Comparison of ENCODE assay signal across 8 cellular contexts in genomic region chr10:49538381-49539319, GRCh38. TPM values are rescaled to one million over a fixed set of nuclear protein-coding genes. Genes with fewer than 3 reads are reported as not detected.
DNase-seq lines count a peak whose midpoint lies in the region; ATAC-seq and TF ChIP-seq lines count a peak whose summit lies in the region.

ERCC6 (minus strand) TSS chr10:49539121.

- peaks cover 0 to 8% (median 4%) of the 10 kb centered on the region in 5 donors for H3K36me3 Mint-ChIP-seq in naive thymus-derived CD4-positive, alpha-beta T cell
- H3K36me3 Mint-ChIP-seq in stimulated activated memory B cell treated with anti-CD40 and anti-IgM and Interleukin-4, amounts not matched to agents 10 μg/mL and 1 μg/mL and 100 μg/mL, for 72 hours, result peaks cover 36% of the 10 kb centered on the region

- H3K79me2 ChIP-seq in fibroblast of lung (ENCODE audit: control insufficient read depth, insufficient read depth, low read length), result peaks cover 13% of the 10 kb centered on the region

- no peaks in the 10 kb centered on the region for H3K36me3 ChIP-seq in fibroblast of lung (ENCODE audit: control insufficient read depth, insufficient read depth, low read length)
- H3K36me3 ChIP-seq in naive thymus-derived CD4-positive, alpha-beta T cell (ENCODE audit: control insufficient read depth in 2 of 3, insufficient read depth in 3 of 3, low read length in 3 of 3), result peaks cover 0 to 7% (median 0%) of the 10 kb centered on the region in 3 experiments

- intact Hi-C loops in naive thymus-derived CD4-positive, alpha-beta T cell (cut with micrococcal nuclease), result loop anchor here (1.0 to 10.0 kb wide), 7 partner anchors 30 to 1232 kb away; partner anchors contain the start of genes MAPK8 (in 2 of the 2), PARG (in 1 of the 2), SGMS1 (in 1 of the 2) and TIMM23B (in 1 of the 2)

- no peaks in the 10 kb centered on the region for H3K27me3 ChIP-seq in fibroblast of lung (ENCODE audit: control insufficient read depth, insufficient read depth, low read length)
- no peaks in the 10 kb centered on the region for H3K27me3 ChIP-seq in naive thymus-derived CD4-positive, alpha-beta T cell (ENCODE audit: control insufficient read depth in 2 of 2, insufficient read depth in 2 of 2, low read length in 2 of 2)

- H4K20me1 ChIP-seq in fibroblast of lung (ENCODE audit: control insufficient read depth, extremely low read depth, insufficient read depth, low read length), result no peaks in the 10 kb centered on the region

- H3K4me1 ChIP-seq in fibroblast of lung (ENCODE audit: control insufficient read depth, extremely low read depth, insufficient read depth, low read length), result peaks cover 9% of the 10 kb centered on the region
- peaks cover 10 to 14% of the 10 kb centered on the region in 2 donors for H3K4me1 ChIP-seq in naive thymus-derived CD4-positive, alpha-beta T cell (ENCODE audit: control insufficient read depth in 2 of 2, insufficient read depth in 2 of 2, low read length in 2 of 2)

- peak within 1 kb of the TSS; percentile 73 to 97 (median 81) for H3K4me3 ChIP-seq in fibroblast of lung (replicated peaks in 1 of 4; ENCODE audit: control extremely low read depth in 1 of 4, insufficient read depth in 1 of 4, low read depth in 3 of 4, low read length in 4 of 4)
- H3K4me3 ChIP-seq in naive thymus-derived CD4-positive, alpha-beta T cell (ENCODE audit: low read length), result peak within 1 kb of the TSS; percentile 81

- peak within 1 kb of the TSS; percentile 85 for H3K9ac ChIP-seq in fibroblast of lung (ENCODE audit: insufficient read depth, low read length)

- H3K27ac ChIP-seq in fibroblast of lung (ENCODE audit: insufficient read depth, low read length), result peak within 1 kb of the TSS; percentile 86
- H3K27ac ChIP-seq in naive thymus-derived CD4-positive, alpha-beta T cell (ENCODE audit: low read depth, low read length), result peak within 1 kb of the TSS; percentile 77

- CTCF ChIA-PET in naive thymus-derived CD4-positive, alpha-beta T cell (lab: Charles Lee), result interaction anchor here (0.6 to 1.0 kb wide), 3 partner anchors 14 to 933 kb away, joined by 3 read pairs; no protein-coding TSS in a partner anchor

- peaks cover 32 to 52% (median 45%) of the 10 kb centered on the region in 7 donors for H3K4me1 Mint-ChIP-seq in naive thymus-derived CD4-positive, alpha-beta T cell
- H3K4me1 Mint-ChIP-seq in stimulated activated memory B cell treated with anti-CD40 and anti-IgM and Interleukin-4, amounts not matched to agents 10 μg/mL and 1 μg/mL and 100 μg/mL, for 72 hours, result peaks cover 55% of the 10 kb centered on the region

- peaks cover 2 to 25% (median 16%) of the 10 kb centered on the region in 5 donors for H3K27me3 Mint-ChIP-seq in naive thymus-derived CD4-positive, alpha-beta T cell
- H3K27me3 Mint-ChIP-seq in stimulated activated memory B cell treated with anti-CD40 and anti-IgM and Interleukin-4, amounts not matched to agents 10 μg/mL and 1 μg/mL and 100 μg/mL, for 72 hours, result peaks cover 11% of the 10 kb centered on the region

- peak within 1 kb of the TSS; percentile 89 to 98 (median 93) for H3K4me3 Mint-ChIP-seq in naive thymus-derived CD4-positive, alpha-beta T cell
- H3K4me3 Mint-ChIP-seq in stimulated activated memory B cell treated with anti-CD40 and anti-IgM and Interleukin-4, amounts not matched to agents 10 μg/mL and 1 μg/mL and 100 μg/mL, for 72 hours, result peak within 1 kb of the TSS; percentile 87

- H3K9me3 Mint-ChIP-seq in naive thymus-derived CD4-positive, alpha-beta T cell, result peaks cover 0 to 1% (median 0%) of the 10 kb centered on the region in 11 donors
- peaks cover 7% of the 10 kb centered on the region for H3K9me3 Mint-ChIP-seq in stimulated activated memory B cell treated with anti-CD40 and anti-IgM and Interleukin-4, amounts not matched to agents 10 μg/mL and 1 μg/mL and 100 μg/mL, for 72 hours

- POLR2A ChIA-PET in naive thymus-derived CD4-positive, alpha-beta T cell (lab: Charles Lee), result interaction anchor here (0.7 to 1.7 kb wide), 7 partner anchors 9 to 1086 kb away, joined by 3 to 4 read pairs (median 4); no protein-coding TSS in a partner anchor

- peak; percentile 99 for DNase-seq in EH (ENCODE audit: low read depth)
- peak; percentile 85 for DNase-seq in GOT3 (lab: John Stamatoyannopoulos, UW)
- peak; percentile 94 for DNase-seq in LHCN-M2 (ENCODE audit: low read depth)
- peak; percentile 95 for DNase-seq in RPMI8226
- DNase-seq in activated T-helper 1 cell treated with anti-CD3 and anti-CD28 coated beads, Interleukin-2, amount 50 U/mL, for 16 hours (ENCODE audit: low read depth in 1 of 2, low spot score in 1 of 2), result peak; percentile 93
- peak; percentile 97 to 98 for DNase-seq in fibroblast of lung (ENCODE audit: low read depth in 2 of 2)
- peak; percentile 89 to 95 (median 93) for DNase-seq in naive thymus-derived CD4-positive, alpha-beta T cell

- ATAC-seq in naive thymus-derived CD4-positive, alpha-beta T cell, result peak; percentile 97
- peak; percentile 95 for ATAC-seq in stimulated activated memory B cell treated with anti-CD40 and anti-IgM and Interleukin-4, amounts not matched to agents 10 μg/mL and 1 μg/mL and 100 μg/mL, for 72 hours

- peak within 1 kb of the TSS; percentile 89 to 98 (median 93) for H3K27ac Mint-ChIP-seq in naive thymus-derived CD4-positive, alpha-beta T cell
- H3K27ac Mint-ChIP-seq in stimulated activated memory B cell treated with anti-CD40 and anti-IgM and Interleukin-4, amounts not matched to agents 10 μg/mL and 1 μg/mL and 100 μg/mL, for 72 hours, result peak within 1 kb of the TSS; percentile 99

- H3K4me2 ChIP-seq in fibroblast of lung (ENCODE audit: extremely low read depth, insufficient read depth, low read length), result peak within 1 kb of the TSS; percentile 100

- no peaks in the 10 kb centered on the region for H3K9me3 ChIP-seq in fibroblast of lung (ENCODE audit: control insufficient read depth, insufficient read depth, low read depth, low read length)
- H3K9me3 ChIP-seq in naive thymus-derived CD4-positive, alpha-beta T cell (ENCODE audit: control insufficient read depth in 2 of 3, low read length in 3 of 3), result no peaks in the 10 kb centered on the region

- TF ChIP-seq CTCF in fibroblast of lung (conservative IDR thresholded peaks at IDR 0.05 in 1 of 2, IDR thresholded peaks at IDR 0.05 in 1 of 2; ENCODE audit: low read depth in 1 of 2, low read length in 2 of 2), result no peak

- peak within 1 kb of the TSS; percentile 98 for H2AFZ ChIP-seq in fibroblast of lung (ENCODE audit: low read length)

RNA-seq across cellular contexts. Expression of gene ERCC6, which starts in this region (rescaled TPM):
- 6.3 and 7.3 TPM in 2 replicates for total RNA-seq in LHCN-M2 (2014; rRNA removed)
- 8.8 TPM for polyA plus RNA-seq in LHCN-M2 (2012)
- 12.6 and 14.4 TPM in 2 replicates for total RNA-seq in fibroblast of lung
- 6.2 and 6.9 TPM in 2 replicates for polyA plus RNA-seq in fibroblast of lung
- 4.8 and 5.0 TPM in 2 replicates for polyA plus RNA-seq in fibroblast of lung (2012)
- polyA minus RNA-seq in fibroblast of lung (ENCODE audit: low replicate concordance), result 27.5 and 32.4 TPM in 2 replicates
- total RNA-seq in naive thymus-derived CD4-positive, alpha-beta T cell, result 10 to 100 TPM; 23.0 to 50.7 (median 45.2) TPM
- 10 to 100 TPM; 11.0 to 17.2 TPM for polyA plus RNA-seq in naive thymus-derived CD4-positive, alpha-beta T cell

Comparison
In these comparisons a context has a peak if more than half of its experiments do, and no peak if none do; other contexts are left out.
1. Peak in every context shown above with its lines: DNase-seq, ATAC-seq, H3K4me3 ChIP-seq and H3K27ac ChIP-seq.